Comparison of ENCODE assay signal across 28 cellular contexts in genomic region chr15:58736244-58736643, GRCh38. TPM values are rescaled to one million over a fixed set of nuclear protein-coding genes. Genes with fewer than 3 reads are reported as not detected.
DNase-seq lines count a peak whose midpoint lies in the region; ATAC-seq and TF ChIP-seq lines count a peak whose summit lies in the region.
"Had no signal": no experiment of that assay in that cellular context is flagged by ENCODE, and none has a peak within 500 bp of the region (broad histone marks: within the 10 kb centered on the region; RNA-seq: fewer than 3 reads in every experiment).

No MANE protein-coding gene starts in this region.

- H3K36me3 Mint-ChIP-seq in activated naive CD4-positive, alpha-beta T cell treated with anti-CD3 and anti-CD28 coated beads, Interleukin-2, amount 50 U/mL, for 24 hours, result peaks cover 2% of the 10 kb centered on the region
- peaks cover 15% of the 10 kb centered on the region for H3K36me3 Mint-ChIP-seq in activated naive CD4-positive, alpha-beta T cell treated with anti-CD3 and anti-CD28 coated beads, Interleukin-2, amount 10 ng/mL, durations not matched to agents 7 days and 5 days
- H3K36me3 Mint-ChIP-seq in activated B cell treated with CpG ODN at 0.5 μM for 24 hours (ENCODE audit: low read depth) (peaks cover 4% of the 10 kb centered on the region), type B pancreatic cell (peaks cover 9% of the 10 kb centered on the region)
- peaks cover 22% of the 10 kb centered on the region for H3K36me3 Mint-ChIP-seq in activated CD8-positive, alpha-beta T cell treated with anti-CD3 and anti-CD28 coated beads, Interleukin-2, amount 10 ng/mL, durations not matched to agents 7 days and 5 days (ENCODE audit: low read depth)
- H3K36me3 Mint-ChIP-seq: memory B cell had no signal

- H3K36me3 ChIP-seq in Karpas-422 (ENCODE audit: insufficient read depth, low read length), result no peaks in the 10 kb centered on the region
- H3K36me3 ChIP-seq: right atrium auricular region, suprapubic skin had no signal

- H3K4me1 Mint-ChIP-seq in activated naive CD4-positive, alpha-beta T cell treated with anti-CD3 and anti-CD28 coated beads, Interleukin-2, amount 50 U/mL, for 24 hours, result peaks cover 86% of the 10 kb centered on the region
- H3K4me1 Mint-ChIP-seq in activated naive CD4-positive, alpha-beta T cell treated with anti-CD3 and anti-CD28 coated beads, Interleukin-2, amount 10 ng/mL, durations not matched to agents 7 days and 5 days, result peaks cover 46% of the 10 kb centered on the region
- peaks cover 78% of the 10 kb centered on the region for H3K4me1 Mint-ChIP-seq in activated B cell treated with CpG ODN at 0.5 μM for 24 hours
- peaks cover 31% of the 10 kb centered on the region for H3K4me1 Mint-ChIP-seq in type B pancreatic cell (ENCODE audit: unreplicated experiment)
- peaks cover 36% of the 10 kb centered on the region for H3K4me1 Mint-ChIP-seq in activated CD8-positive, alpha-beta T cell treated with anti-CD3 and anti-CD28 coated beads, Interleukin-2, amount 10 ng/mL, durations not matched to agents 7 days and 5 days (ENCODE audit: low read depth)

- peaks cover 98% of the 10 kb centered on the region for H3K79me2 ChIP-seq in Karpas-422 (ENCODE audit: low read length)

- no peak overlapping the region for H2AFZ ChIP-seq in Karpas-422 (ENCODE audit: low read length)
- H2AFZ ChIP-seq: parathyroid adenoma had no signal

- H3K4me2 ChIP-seq in Karpas-422 (ENCODE audit: low read depth, low read length, poor library complexity, severe bottlenecking), result peak overlapping the region; percentile 19

- peaks cover 52% of the 10 kb centered on the region for H3K4me1 ChIP-seq in Karpas-422 (ENCODE audit: low read length)
- H3K4me1 ChIP-seq: parathyroid adenoma had no signal

- no peak for ATAC-seq in activated B cell treated with CpG ODN at 0.5 μM for 24 hours (ENCODE audit: low read depth)
- no peak for ATAC-seq in activated CD8-positive, alpha-beta T cell treated with anti-CD3 and anti-CD28 coated beads, Interleukin-2, amount 10 ng/mL, durations not matched to agents 7 days and 5 days

- no peaks in the 10 kb centered on the region for H3K9me3 Mint-ChIP-seq in activated naive CD4-positive, alpha-beta T cell treated with anti-CD3 and anti-CD28 coated beads, Interleukin-2, amount 50 U/mL, for 24 hours
- H3K9me3 Mint-ChIP-seq in activated naive CD4-positive, alpha-beta T cell treated with anti-CD3 and anti-CD28 coated beads, Interleukin-2, amount 10 ng/mL, durations not matched to agents 7 days and 5 days, result peaks cover 6% of the 10 kb centered on the region
- H3K9me3 Mint-ChIP-seq in activated B cell treated with CpG ODN at 0.5 μM for 24 hours (no peaks in the 10 kb centered on the region), type B pancreatic cell (no peaks in the 10 kb centered on the region)
- H3K9me3 Mint-ChIP-seq in activated CD8-positive, alpha-beta T cell treated with anti-CD3 and anti-CD28 coated beads, Interleukin-2, amount 10 ng/mL, durations not matched to agents 7 days and 5 days (ENCODE audit: insufficient read depth), result no peaks in the 10 kb centered on the region
- H3K9me3 Mint-ChIP-seq: memory B cell had no signal

- peak overlapping the region; percentile 14 for H3K27ac Mint-ChIP-seq in activated naive CD4-positive, alpha-beta T cell treated with anti-CD3 and anti-CD28 coated beads, Interleukin-2, amount 50 U/mL, for 24 hours
- no peak overlapping the region for H3K27ac Mint-ChIP-seq in activated naive CD4-positive, alpha-beta T cell treated with anti-CD3 and anti-CD28 coated beads, Interleukin-2, amount 10 ng/mL, durations not matched to agents 7 days and 5 days
- H3K27ac Mint-ChIP-seq in activated B cell treated with CpG ODN at 0.5 μM for 24 hours (peak overlapping the region; percentile 59), type B pancreatic cell (peak overlapping the region; percentile 40)
- no peak overlapping the region for H3K27ac Mint-ChIP-seq in activated CD8-positive, alpha-beta T cell treated with anti-CD3 and anti-CD28 coated beads, Interleukin-2, amount 10 ng/mL, durations not matched to agents 7 days and 5 days
- H3K27ac Mint-ChIP-seq: memory B cell had no signal

- no peak for TF ChIP-seq CTCF in activated B cell treated with CpG ODN at 0.5 μM for 24 hours (IDR thresholded peaks at IDR 0.05)
- TF ChIP-seq CTCF in type B pancreatic cell (conservative IDR thresholded peaks at IDR 0.05), result no peak

- CTCF ChIA-PET in activated naive CD4-positive, alpha-beta T cell treated with anti-CD3 and anti-CD28 coated beads, Interleukin-2, amount 10 ng/mL, durations not matched to agents 7 days and 5 days (lab: Charles Lee), result no interaction called here
- CTCF ChIA-PET in activated B cell treated with CpG ODN at 0.5 μM for 24 hours (lab: Charles Lee), result no interaction called here
- CTCF ChIA-PET in activated CD8-positive, alpha-beta T cell treated with anti-CD3 and anti-CD28 coated beads, Interleukin-2, amount 10 ng/mL, durations not matched to agents 7 days and 5 days (lab: Charles Lee), result no interaction called here

- no peaks in the 10 kb centered on the region for H3K27me3 Mint-ChIP-seq in activated naive CD4-positive, alpha-beta T cell treated with anti-CD3 and anti-CD28 coated beads, Interleukin-2, amount 50 U/mL, for 24 hours
- H3K27me3 Mint-ChIP-seq in activated naive CD4-positive, alpha-beta T cell treated with anti-CD3 and anti-CD28 coated beads, Interleukin-2, amount 10 ng/mL, durations not matched to agents 7 days and 5 days, result no peaks in the 10 kb centered on the region
- H3K27me3 Mint-ChIP-seq in activated B cell treated with CpG ODN at 0.5 μM for 24 hours (no peaks in the 10 kb centered on the region), type B pancreatic cell (no peaks in the 10 kb centered on the region)
- H3K27me3 Mint-ChIP-seq in activated CD8-positive, alpha-beta T cell treated with anti-CD3 and anti-CD28 coated beads, Interleukin-2, amount 10 ng/mL, durations not matched to agents 7 days and 5 days (ENCODE audit: low read depth), result no peaks in the 10 kb centered on the region
- H3K27me3 Mint-ChIP-seq: memory B cell had no signal

- no peak overlapping the region; the same call in 1 of the 2 replicates for H3K27ac ChIP-seq in Karpas-422 (ENCODE audit: low read length)
- H3K27ac ChIP-seq: parathyroid adenoma, right atrium auricular region, suprapubic skin had no signal

- 0 out of 2 replicates have a peak, but pooled peaks cover 8% of the 10 kb centered on the region for H4K20me1 ChIP-seq in Karpas-422 (ENCODE audit: insufficient read depth, low read depth, low read length)

- intact Hi-C loops in activated B cell treated with CpG ODN at 0.5 μM for 24 hours (cut with micrococcal nuclease), result no loop called here

- peak overlapping the region; percentile 31 for H3K4me3 Mint-ChIP-seq in activated naive CD4-positive, alpha-beta T cell treated with anti-CD3 and anti-CD28 coated beads, Interleukin-2, amount 50 U/mL, for 24 hours
- H3K4me3 Mint-ChIP-seq in activated naive CD4-positive, alpha-beta T cell treated with anti-CD3 and anti-CD28 coated beads, Interleukin-2, amount 10 ng/mL, durations not matched to agents 7 days and 5 days, result no peak overlapping the region
- H3K4me3 Mint-ChIP-seq in activated B cell treated with CpG ODN at 0.5 μM for 24 hours (no peak overlapping the region), type B pancreatic cell (no peak overlapping the region)
- H3K4me3 Mint-ChIP-seq in activated CD8-positive, alpha-beta T cell treated with anti-CD3 and anti-CD28 coated beads, Interleukin-2, amount 10 ng/mL, durations not matched to agents 7 days and 5 days, result no peak overlapping the region
- H3K4me3 Mint-ChIP-seq: memory B cell had no signal

- H3K4me3 ChIP-seq in Karpas-422 (ENCODE audit: low read length), result no peak overlapping the region
- H3K4me3 ChIP-seq: right atrium auricular region, suprapubic skin had no signal

- POLR2A ChIA-PET in activated B cell treated with CpG ODN at 0.5 μM for 24 hours (lab: Charles Lee), result interaction anchor here (1.7 kb wide), 1 partner anchor 10 kb away, joined by 18 read pairs; no protein-coding TSS in a partner anchor
- POLR2A ChIA-PET in activated CD8-positive, alpha-beta T cell treated with anti-CD3 and anti-CD28 coated beads, Interleukin-2, amount 10 ng/mL, durations not matched to agents 7 days and 5 days (lab: Charles Lee), result interaction anchor here (0.7 kb wide), 1 partner anchor 884 kb away, joined by 3 read pairs; no protein-coding TSS in a partner anchor

- no peak overlapping the region for H3K9ac ChIP-seq in Karpas-422 (ENCODE audit: low read length)
- H3K9ac ChIP-seq: parathyroid adenoma had no signal

- DNase-seq in activated naive CD4-positive, alpha-beta T cell treated with anti-CD3 and anti-CD28 coated beads, Interleukin-2, amount 10 ng/mL, durations not matched to agents 7 days and 5 days, result no peak
- DNase-seq in Karpas-422 (no peak), activated B cell treated with CpG ODN at 0.5 μM for 24 hours (no peak), type B pancreatic cell (ENCODE audit: extremely low spot score, unreplicated experiment) (no peak), activated gamma-delta T cell treated with Interleukin-2 at 50 U/mL for 16 hours (no peak), HPDE6-E6E7 (ENCODE audit: extremely low spot score) (no peak)
- no peak for DNase-seq in activated CD8-positive, alpha-beta T cell treated with anti-CD3 and anti-CD28 coated beads, Interleukin-2, amount 10 ng/mL, durations not matched to agents 7 days and 5 days
- DNase-seq: activated CD4-positive, alpha-beta T cell treated with anti-CD3 and anti-CD28 coated beads for 48 hours; activated effector memory CD4-positive, alpha-beta T cell treated with anti-CD3 and anti-CD28 coated beads, Interleukin-2, amount 50 U/mL, for 16 hours; activated T-cell treated with anti-CD3 and anti-CD28 coated beads, Interleukin-2, amount 50 U/mL, for 1 hour; AML-193; caudate nucleus; cortex of kidney; effector memory CD4-positive, alpha-beta T cell; erythroblast; GOT3; hypothalamus; NCI-H1092 treated with DMSO at 0.1 percent for 48 hours; NCI-H1694 treated with DMSO at 0.1 percent for 48 hours; NCI-H526 treated with DMSO at 0.1 percent for 48 hours; SHP77 treated with DMSO at 0.1 percent for 48 hours; stimulated activated CD4-positive, alpha-beta T cell treated with anti-CD3 and anti-CD28 coated beads, Interleukin-1b, Interleukin-23, amount 100 ng/mL, for 48 hours; stimulated activated naive CD4-positive, alpha-beta T cell treated with Interleukin-2 at 50 U/mL for 16 hours had no signal

- H3K9me3 ChIP-seq in Karpas-422 (ENCODE audit: low read length), result no peaks in the 10 kb centered on the region
- H3K9me3 ChIP-seq: right atrium auricular region, suprapubic skin had no signal

- no peaks in the 10 kb centered on the region for H3K9me2 ChIP-seq in Karpas-422 (replicated peaks; ENCODE audit: insufficient read depth, low read length)

- no peaks in the 10 kb centered on the region for H3K27me3 ChIP-seq in Karpas-422 (ENCODE audit: low read length)
- H3K27me3 ChIP-seq: right atrium auricular region, suprapubic skin had no signal

RNA-seq across cellular contexts. Expression of gene ADAM10, which starts 13.3 kb away (rescaled TPM):
- 122 and 130 TPM in 2 replicates for total RNA-seq in Karpas-422 (2014; rRNA removed; shearing (Covaris generic); ENCODE audit: low replicate concordance)
- total RNA-seq in activated B cell treated with CpG ODN at 0.5 μM for 24 hours (87.7 and 91.6 TPM in 2 replicates), type B pancreatic cell (ENCODE audit: low replicate concordance) (228 and 438 TPM in 2 replicates)
- total RNA-seq in activated CD8-positive, alpha-beta T cell treated with anti-CD3 and anti-CD28 coated beads, Interleukin-2, amount 10 ng/mL, durations not matched to agents 7 days and 5 days, result 100 to 1,000 TPM; 133 to 135 TPM

RNA-seq across cellular contexts. Expression of gene MINDY2, which starts 34.9 kb away (rescaled TPM):
- total RNA-seq in Karpas-422 (2014; rRNA removed; shearing (Covaris generic); ENCODE audit: low replicate concordance), result 10.9 and 11.4 TPM in 2 replicates
- total RNA-seq in activated B cell treated with CpG ODN at 0.5 μM for 24 hours (5.8 and 6.2 TPM in 2 replicates), type B pancreatic cell (ENCODE audit: low replicate concordance) (39.8 and 82.1 TPM in 2 replicates)
- total RNA-seq in activated CD8-positive, alpha-beta T cell treated with anti-CD3 and anti-CD28 coated beads, Interleukin-2, amount 10 ng/mL, durations not matched to agents 7 days and 5 days, result 10 to 100 TPM; 14.9 TPM

Comparison
In these comparisons a context has a peak if more than half of its experiments do, and no peak if none do; other contexts are left out.
1. H3K27ac Mint-ChIP-seq: peak in activated naive CD4-positive, alpha-beta T cell treated with anti-CD3 and anti-CD28 coated beads, Interleukin-2, amount 50 U/mL, for 24 hours (single experiment), activated B cell treated with CpG ODN at 0.5 μM for 24 hours (single experiment) and type B pancreatic cell (single experiment); none in activated naive CD4-positive, alpha-beta T cell treated with anti-CD3 and anti-CD28 coated beads, Interleukin-2, amount 10 ng/mL, durations not matched to agents 7 days and 5 days (single experiment) and activated CD8-positive, alpha-beta T cell treated with anti-CD3 and anti-CD28 coated beads, Interleukin-2, amount 10 ng/mL, durations not matched to agents 7 days and 5 days (single experiment).